ENCODE assay signal across 22 cellular contexts in the genomic region with DNA sequence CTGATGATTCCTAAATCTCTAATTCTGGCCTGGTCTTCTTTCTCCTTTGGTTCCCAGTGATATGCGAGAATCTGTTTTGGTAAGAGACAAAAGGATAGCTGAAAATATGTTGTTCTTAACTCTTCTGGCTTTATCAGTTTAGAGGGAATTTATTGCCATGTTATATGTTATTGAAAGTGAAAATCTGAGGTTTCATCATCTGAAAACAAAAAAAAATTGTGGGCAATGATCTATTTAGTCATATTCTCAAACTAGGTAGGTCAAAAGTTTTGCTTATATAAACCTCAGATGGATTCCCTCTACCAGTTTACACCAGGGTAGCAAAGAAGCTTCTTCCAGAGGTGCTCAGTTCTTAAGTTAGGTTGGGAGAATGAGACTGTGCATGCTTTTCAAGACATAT.
DNase-seq lines count a peak whose midpoint lies in the region; ATAC-seq and TF ChIP-seq lines count a peak whose summit lies in the region.
"Had no signal": no experiment of that assay in that cellular context is flagged by ENCODE, and none has a peak within 500 bp of the region (broad histone marks: within the 10 kb centered on the region; RNA-seq: fewer than 3 reads in every experiment).

No MANE protein-coding gene starts in this region.

- H3K9me3 Mint-ChIP-seq in activated CD4-positive, alpha-beta T cell treated with anti-CD3 and anti-CD28 coated beads, Interleukin-2, amount 10 ng/mL, durations not matched to agents 24 days and 14 days: no peaks in the 10 kb centered on the region
- no peaks in the 10 kb centered on the region for H3K9me3 Mint-ChIP-seq in activated T-helper 17 cell treated with anti-CD3 and anti-CD28 coated beads, Interleukin-2, amount 50 U/mL, for 72 hours
- H3K9me3 Mint-ChIP-seq in natural killer cell (peaks cover 0 to 3% of the 10 kb centered on the region in 2 donors), endodermal cell (peaks cover 12% of the 10 kb centered on the region)

- peak overlapping the region; percentile 69 for H3K4me3 Mint-ChIP-seq in activated CD4-positive, alpha-beta T cell treated with anti-CD3 and anti-CD28 coated beads, Interleukin-2, amount 10 ng/mL, durations not matched to agents 24 days and 14 days
- H3K4me3 Mint-ChIP-seq in activated T-helper 17 cell treated with anti-CD3 and anti-CD28 coated beads, Interleukin-2, amount 50 U/mL, for 72 hours: peak overlapping the region; percentile 74
- H3K4me3 Mint-ChIP-seq in natural killer cell (peak overlapping the region; percentile 3), endodermal cell (no peak overlapping the region)

- H3K4me3 ChIP-seq in endodermal cell (ENCODE audit: low read length) (no peak overlapping the region), dorsolateral prefrontal cortex (no peak overlapping the region)
- H3K4me3 ChIP-seq: BLaER1, colonic mucosa, prostate gland had no signal

- TF ChIP-seq CTCF in natural killer cell (IDR thresholded peaks at IDR 0.05): no peak
- TF ChIP-seq CTCF in endodermal cell (conservative IDR thresholded peaks at IDR 0.05): no peak
- TF ChIP-seq CTCF in dorsolateral prefrontal cortex (IDR thresholded peaks at IDR 0.05 in 54 of 56, conservative IDR thresholded peaks at IDR 0.05 in 2 of 56; ENCODE audit: low read depth in 1 of 56, partially characterized antibody in 56 of 56): no peak

- intact Hi-C loops in activated CD4-positive, alpha-beta T cell treated with anti-CD3 and anti-CD28 coated beads, Interleukin-2, amount 10 ng/mL, durations not matched to agents 24 days and 14 days (cut with micrococcal nuclease): loop anchor here (10.0 kb wide), 1 partner anchor 939 kb away; the partner anchor contains the start of gene CYSLTR1
- intact Hi-C loops in natural killer cell (cut with micrococcal nuclease): loop anchor here (5.0 kb wide), 1 partner anchor 144 kb away; no protein-coding TSS in a partner anchor
- intact Hi-C loops in dorsolateral prefrontal cortex (cut with DNase I): no loop called here

- no peaks in the 10 kb centered on the region for H3K27me3 Mint-ChIP-seq in activated CD4-positive, alpha-beta T cell treated with anti-CD3 and anti-CD28 coated beads, Interleukin-2, amount 10 ng/mL, durations not matched to agents 24 days and 14 days
- H3K27me3 Mint-ChIP-seq in activated T-helper 17 cell treated with anti-CD3 and anti-CD28 coated beads, Interleukin-2, amount 50 U/mL, for 72 hours: no peaks in the 10 kb centered on the region
- H3K27me3 Mint-ChIP-seq in natural killer cell (ENCODE audit: low read depth in 2 of 2): no peaks in the 10 kb centered on the region
- no peaks in the 10 kb centered on the region for H3K27me3 Mint-ChIP-seq in endodermal cell (ENCODE audit: insufficient read depth)

- peak overlapping the region; percentile 79 for H3K27ac Mint-ChIP-seq in activated CD4-positive, alpha-beta T cell treated with anti-CD3 and anti-CD28 coated beads, Interleukin-2, amount 10 ng/mL, durations not matched to agents 24 days and 14 days
- peak overlapping the region; percentile 72 for H3K27ac Mint-ChIP-seq in activated T-helper 17 cell treated with anti-CD3 and anti-CD28 coated beads, Interleukin-2, amount 50 U/mL, for 72 hours
- H3K27ac Mint-ChIP-seq in natural killer cell: peak overlapping the region; percentile 47 to 83
- no peak overlapping the region for H3K27ac Mint-ChIP-seq in endodermal cell

- H3K9ac ChIP-seq in endodermal cell (ENCODE audit: extremely low read depth, low read length, poor library complexity, severe bottlenecking): no peak overlapping the region
- H3K9ac ChIP-seq: BLaER1 had no signal

- ATAC-seq in HG03196 (IDR thresholded peaks at IDR 0.05; ENCODE audit: unreplicated experiment) (peak; percentile 31), natural killer cell (no peak), GM21737 (IDR thresholded peaks at IDR 0.05; ENCODE audit: unreplicated experiment) (no peak)
- ATAC-seq in activated T-helper 17 cell treated with anti-CD3 and anti-CD28 coated beads, Interleukin-2, amount 50 U/mL, for 72 hours (replicated peaks): peak; percentile 18

- no peaks in the 10 kb centered on the region for H3K36me3 ChIP-seq in endodermal cell (ENCODE audit: control insufficient read depth, insufficient read depth, low read length)
- H3K36me3 ChIP-seq: BLaER1, colonic mucosa, prostate gland had no signal

- H3K9me3 ChIP-seq in endodermal cell (ENCODE audit: control insufficient read depth, low read length): no peaks in the 10 kb centered on the region
- H3K9me3 ChIP-seq: colonic mucosa, prostate gland had no signal

- no peak overlapping the region for H3K27ac ChIP-seq in endodermal cell (ENCODE audit: low read depth, low read length)
- H3K27ac ChIP-seq in dorsolateral prefrontal cortex: peak overlapping the region in 12 of 59 donors; percentile 7 to 66 (median 24)
- H3K27ac ChIP-seq: colonic mucosa, prostate gland had no signal

- peaks cover 1% of the 10 kb centered on the region for H3K36me3 Mint-ChIP-seq in activated CD4-positive, alpha-beta T cell treated with anti-CD3 and anti-CD28 coated beads, Interleukin-2, amount 10 ng/mL, durations not matched to agents 24 days and 14 days (ENCODE audit: low read depth)
- no peaks in the 10 kb centered on the region for H3K36me3 Mint-ChIP-seq in activated T-helper 17 cell treated with anti-CD3 and anti-CD28 coated beads, Interleukin-2, amount 50 U/mL, for 72 hours (ENCODE audit: low read depth)
- H3K36me3 Mint-ChIP-seq in natural killer cell: no peaks in the 10 kb centered on the region
- no peaks in the 10 kb centered on the region for H3K36me3 Mint-ChIP-seq in endodermal cell (ENCODE audit: low read depth)

- H3K4me1 ChIP-seq in endodermal cell (ENCODE audit: control insufficient read depth, insufficient read depth, low read length): no peaks in the 10 kb centered on the region
- H3K4me1 ChIP-seq: colonic mucosa, prostate gland had no signal

- peaks cover 48% of the 10 kb centered on the region for H3K4me1 Mint-ChIP-seq in activated CD4-positive, alpha-beta T cell treated with anti-CD3 and anti-CD28 coated beads, Interleukin-2, amount 10 ng/mL, durations not matched to agents 24 days and 14 days
- H3K4me1 Mint-ChIP-seq in activated T-helper 17 cell treated with anti-CD3 and anti-CD28 coated beads, Interleukin-2, amount 50 U/mL, for 72 hours: peaks cover 20% of the 10 kb centered on the region
- H3K4me1 Mint-ChIP-seq in natural killer cell (peaks cover 59 to 67% of the 10 kb centered on the region in 2 donors), endodermal cell (no peaks in the 10 kb centered on the region)

- 100% methylated on average over 1 of the region's 1 CpG; no CpG with 5 or more reads in 1 of the 2 experiments for WGBS in endodermal cell (ENCODE audit: insufficient coverage in 1 of 2, insufficient read length in 1 of 2), 2 experiments

- no peaks in the 10 kb centered on the region for H3K27me3 ChIP-seq in endodermal cell (ENCODE audit: control insufficient read depth, insufficient read depth, low read length, poor library complexity, severe bottlenecking)
- H3K27me3 ChIP-seq in dorsolateral prefrontal cortex: peaks cover 0 to 37% (median 0%) of the 10 kb centered on the region in 45 donors
- H3K27me3 ChIP-seq: colonic mucosa had no signal

- no peak for DNase-seq in activated CD4-positive, alpha-beta T cell treated with anti-CD3 and anti-CD28 coated beads, Interleukin-2, amount 10 ng/mL, durations not matched to agents 24 days and 14 days
- DNase-seq in activated CD4-positive, alpha-beta T cell treated with anti-CD3 and anti-CD28 coated beads, Interleukin-2, amount 50 U/mL, for 4 hours: no peak
- DNase-seq in natural killer cell (no peak), endodermal cell (no peak), dorsolateral prefrontal cortex (no peak)
- DNase-seq: 8988T; activated CD4-positive, alpha-beta T cell treated with anti-CD3 and anti-CD28 coated beads, Interleukin-2, amount 50 U/mL, for 48 hours; activated gamma-delta T cell; colonic mucosa; DMS53; foreskin fibroblast; H7; kidney glomerular epithelial cell; mesendoderm; NCI-H1930; NCI-H446 treated with DMSO at 0.1 percent for 48 hours; SW 1271 had no signal

Comparison
In these comparisons a context has a peak if more than half of its experiments do, and no peak if none do; other contexts are left out.
1. ATAC-seq: peak in HG03196 (single experiment) and activated T-helper 17 cell treated with anti-CD3 and anti-CD28 coated beads, Interleukin-2, amount 50 U/mL, for 72 hours (single experiment); none in natural killer cell (0 of 3) and GM21737 (single experiment).
2. intact Hi-C loops: an anchor here in activated CD4-positive, alpha-beta T cell treated with anti-CD3 and anti-CD28 coated beads, Interleukin-2, amount 10 ng/mL, durations not matched to agents 24 days and 14 days (10.0 kb wide) and natural killer cell (5.0 kb wide); none called in dorsolateral prefrontal cortex.